10 cellular contexts compared by ENCODE assay signal in genomic region chr2:101983928-101984327, GRCh38. TPM values are rescaled to one million over a fixed set of nuclear protein-coding genes. Genes with fewer than 3 reads are reported as not detected.
A peak's percentile ranks its signal among the peaks of the same experiment; 100 is the strongest.
DNase-seq lines count a peak whose midpoint lies in the region; TF ChIP-seq lines count a peak whose summit lies in the region.
"Had no signal": no experiment of that assay in that cellular context is flagged by ENCODE, and none has a peak within 500 bp of the region (broad histone marks: within the 10 kb centered on the region; RNA-seq: fewer than 3 reads in every experiment).

No MANE protein-coding gene starts in this region.

- CTCF ChIA-PET in MCF 10A (lab: Yijun Ruan, JAX): interaction anchor here (0.7 to 9.1 kb wide), 8 partner anchors 11 to 257 kb away, joined by 3 to 65 read pairs (median 3); no protein-coding TSS in a partner anchor

- H3K27ac ChIP-seq in breast epithelium: no peak overlapping the region
- H3K27ac ChIP-seq in hepatocyte: no peak overlapping the region

- peak; percentile 33 for TF ChIP-seq CTCF in MCF 10A (IDR thresholded peaks at IDR 0.05; ENCODE audit: unreplicated experiment)
- peak in 1 of 3 donors; percentile 13 for TF ChIP-seq CTCF in breast epithelium (IDR thresholded peaks at IDR 0.05)
- 0 out of 2 replicates have a peak, but pooled peaks have one; percentile 12 for TF ChIP-seq CTCF in WI38 (IDR thresholded peaks at IDR 0.05; ENCODE audit: low read depth, low read length)
- peak; percentile 37 for TF ChIP-seq CTCF in hepatocyte (IDR thresholded peaks at IDR 0.05; ENCODE audit: poor library complexity)
- TF ChIP-seq CTCF in type B pancreatic cell (conservative IDR thresholded peaks at IDR 0.05): peak; percentile 57

- POLR2A ChIA-PET in MCF 10A (lab: Yijun Ruan, JAX): interaction anchor here (0.8 to 1.2 kb wide), 3 partner anchors 11 to 23 kb away, joined by 3 to 5 read pairs (median 3); no protein-coding TSS in a partner anchor

- no peaks in the 10 kb centered on the region for H4K20me1 ChIP-seq in hepatocyte (ENCODE audit: insufficient read depth, poor library complexity, severe bottlenecking)

- H3K4me2 ChIP-seq in hepatocyte: no peak overlapping the region

- no peaks in the 10 kb centered on the region for H3K4me1 ChIP-seq in breast epithelium
- peaks cover 16% of the 10 kb centered on the region for H3K4me1 ChIP-seq in hepatocyte (ENCODE audit: insufficient read depth)

- H3K9me3 Mint-ChIP-seq in MCF 10A (ENCODE audit: unreplicated experiment) (no peaks in the 10 kb centered on the region), type B pancreatic cell (no peaks in the 10 kb centered on the region)
- H3K9me3 Mint-ChIP-seq: CD4-positive, alpha-beta memory T cell had no signal

- DNase-seq in MCF 10A (ENCODE audit: unreplicated experiment) (peak; percentile 60), breast epithelium (ENCODE audit: low spot score in 2 of 2) (no peak), hepatocyte (ENCODE audit: low spot score) (no peak), type B pancreatic cell (ENCODE audit: extremely low spot score, unreplicated experiment) (no peak), ureter (ENCODE audit: low spot score) (no peak), activated T-cell treated with anti-CD3 and anti-CD28 coated beads for 4 hours (no peak), NCI-H1436 treated with DMSO at 0.1 percent for 48 hours (lab: John Stamatoyannopoulos, UW) (no peak)
- DNase-seq: activated CD4-positive, CD25-positive, alpha-beta regulatory T cell treated with anti-CD3 and anti-CD28 coated beads, Interleukin-2, amount 50 U/mL, for 72 hours; CD4-positive, alpha-beta memory T cell had no signal

- TF ChIP-seq POLR2A in breast epithelium (IDR thresholded peaks at IDR 0.05): no peak

- intact Hi-C loops in MCF 10A (cut with micrococcal nuclease) (loop anchor here (1.0 to 5.0 kb wide), 3 partner anchors 82 to 567 kb away; no protein-coding TSS in a partner anchor), breast epithelium (cut with DNase I; ENCODE audit: low total_unique reads) (loop anchor here (10.0 kb wide), 1 partner anchor 99 kb away; no protein-coding TSS in a partner anchor)

- peaks cover 42% of the 10 kb centered on the region for H3K4me1 Mint-ChIP-seq in MCF 10A (ENCODE audit: insufficient read depth, unreplicated experiment)
- peaks cover 16% of the 10 kb centered on the region for H3K4me1 Mint-ChIP-seq in type B pancreatic cell (ENCODE audit: unreplicated experiment)

- H3K27ac Mint-ChIP-seq in MCF 10A (ENCODE audit: low read depth, unreplicated experiment): no peak overlapping the region
- H3K27ac Mint-ChIP-seq in type B pancreatic cell: no peak overlapping the region

- H3K36me3 Mint-ChIP-seq in MCF 10A (ENCODE audit: insufficient read depth, unreplicated experiment) (peaks cover 10% of the 10 kb centered on the region), type B pancreatic cell (no peaks in the 10 kb centered on the region)
- H3K36me3 Mint-ChIP-seq: CD4-positive, alpha-beta memory T cell had no signal

- H3K36me3 ChIP-seq in breast epithelium (no peaks in the 10 kb centered on the region), hepatocyte (replicated peaks; ENCODE audit: insufficient read depth, low read depth) (no peaks in the 10 kb centered on the region)

- H3K79me2 ChIP-seq in hepatocyte: no peaks in the 10 kb centered on the region

- no peaks in the 10 kb centered on the region for H3K27me3 Mint-ChIP-seq in MCF 10A (ENCODE audit: insufficient read depth, unreplicated experiment)
- no peaks in the 10 kb centered on the region for H3K27me3 Mint-ChIP-seq in type B pancreatic cell

- H3K4me3 ChIP-seq in breast epithelium (no peak overlapping the region), WI38 (ENCODE audit: low read depth, low read length) (no peak overlapping the region), hepatocyte (no peak overlapping the region)

- H3K27me3 ChIP-seq in breast epithelium (no peaks in the 10 kb centered on the region), hepatocyte (no peaks in the 10 kb centered on the region)

- 86% methylated on average over 2 of the region's 2 CpGs for WGBS in hepatocyte (ENCODE audit: low lambda C conversion rate, missing lambda C conversion rate)

- H2AFZ ChIP-seq in hepatocyte: no peak overlapping the region

- H3K9me3 ChIP-seq in breast epithelium (no peaks in the 10 kb centered on the region), hepatocyte (ENCODE audit: low read depth) (no peaks in the 10 kb centered on the region)

- H3K4me3 Mint-ChIP-seq in MCF 10A (ENCODE audit: unreplicated experiment): no peak overlapping the region
- H3K4me3 Mint-ChIP-seq in type B pancreatic cell: no peak overlapping the region
- H3K4me3 Mint-ChIP-seq: CD4-positive, alpha-beta memory T cell had no signal

- BruUV-seq in MCF 10A (replicated peaks; lab: Mats Ljungman, UMichigan): no TSS peak

- H3K9me2 ChIP-seq in hepatocyte (replicated peaks; ENCODE audit: insufficient read depth): no peaks in the 10 kb centered on the region

RNA-seq across cellular contexts. Expression of gene IL1R2, which starts 7.8 kb away (rescaled TPM):
- not detected in 2 replicates for total RNA-seq in MCF 10A (2022)
- 1 to 10 TPM; 8.2 to 9.8 (median 8.2) TPM for total RNA-seq in breast epithelium
- total RNA-seq in hepatocyte: 1.3 and 10.5 TPM in 2 replicates
- 5.8 and 11.4 TPM in 2 replicates for polyA plus RNA-seq in hepatocyte
- total RNA-seq in type B pancreatic cell (ENCODE audit: low replicate concordance): 0.48 and 1.2 TPM in 2 replicates
- 5.9 TPM for total RNA-seq in ureter
- total RNA-seq: CD4-positive, alpha-beta memory T cell had no signal
